Comparison of ENCODE assay signal across 1 cellular context in genomic region chr1:190453550-190453949, GRCh38.
TF ChIP-seq lines count a peak whose summit lies in the region.

No MANE protein-coding gene starts in this region.

TF ChIP-seq in HCT116, 20 proteins besides CTCF, POLR2A, EP300 and RAD21 (continued from another document):
- TF ChIP-seq REST (IDR thresholded peaks at IDR 0.05; ENCODE audit: low read depth) = no peak
- no peak for TF ChIP-seq SRF (IDR thresholded peaks at IDR 0.05; ENCODE audit: low read depth)
- no peak for TF ChIP-seq SIN3A (IDR thresholded peaks at IDR 0.05; ENCODE audit: low read depth)
- TF ChIP-seq YY1 (IDR thresholded peaks at IDR 0.05; ENCODE audit: extremely low read depth, insufficient replicate concordance, low read depth, low read length) = no peak
- no peak for TF ChIP-seq SP1 (IDR thresholded peaks at IDR 0.05; ENCODE audit: low read depth)
- TF ChIP-seq EZH2 (IDR thresholded peaks at IDR 0.05) = no peak
- TF ChIP-seq JUND (IDR thresholded peaks at IDR 0.05) = no peak
- no peak for TF ChIP-seq EGR1 (IDR thresholded peaks at IDR 0.05; ENCODE audit: low read depth)
- TF ChIP-seq FOSL1 (IDR thresholded peaks at IDR 0.05; ENCODE audit: low read depth) = no peak
- TF ChIP-seq EZH2phosphoT487 (IDR thresholded peaks at IDR 0.05; ENCODE audit: borderline replicate concordance) = no peak
- no peak for TF ChIP-seq MAX (IDR thresholded peaks at IDR 0.05)
- TF ChIP-seq, protein P1, sequence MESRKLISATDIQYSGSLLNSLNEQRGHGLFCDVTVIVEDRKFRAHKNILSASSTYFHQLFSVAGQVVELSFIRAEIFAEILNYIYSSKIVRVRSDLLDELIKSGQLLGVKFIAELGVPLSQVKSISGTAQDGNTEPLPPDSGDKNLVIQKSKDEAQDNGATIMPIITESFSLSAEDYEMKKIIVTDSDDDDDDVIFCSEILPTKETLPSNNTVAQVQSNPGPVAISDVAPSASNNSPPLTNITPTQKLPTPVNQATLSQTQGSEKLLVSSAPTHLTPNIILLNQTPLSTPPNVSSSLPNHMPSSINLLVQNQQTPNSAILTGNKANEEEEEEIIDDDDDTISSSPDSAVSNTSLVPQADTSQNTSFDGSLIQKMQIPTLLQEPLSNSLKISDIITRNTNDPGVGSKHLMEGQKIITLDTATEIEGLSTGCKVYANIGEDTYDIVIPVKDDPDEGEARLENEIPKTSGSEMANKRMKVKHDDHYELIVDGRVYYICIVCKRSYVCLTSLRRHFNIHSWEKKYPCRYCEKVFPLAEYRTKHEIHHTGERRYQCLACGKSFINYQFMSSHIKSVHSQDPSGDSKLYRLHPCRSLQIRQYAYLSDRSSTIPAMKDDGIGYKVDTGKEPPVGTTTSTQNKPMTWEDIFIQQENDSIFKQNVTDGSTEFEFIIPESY (IDR thresholded peaks at IDR 0.05; ENCODE audit: extremely low read depth, insufficient replicate concordance, low read length) = no peak
- no peak for TF ChIP-seq ZNF274 (IDR thresholded peaks at IDR 0.05; ENCODE audit: low read depth, low read length)
